8 cellular contexts compared by ENCODE assay signal in the genomic region with DNA sequence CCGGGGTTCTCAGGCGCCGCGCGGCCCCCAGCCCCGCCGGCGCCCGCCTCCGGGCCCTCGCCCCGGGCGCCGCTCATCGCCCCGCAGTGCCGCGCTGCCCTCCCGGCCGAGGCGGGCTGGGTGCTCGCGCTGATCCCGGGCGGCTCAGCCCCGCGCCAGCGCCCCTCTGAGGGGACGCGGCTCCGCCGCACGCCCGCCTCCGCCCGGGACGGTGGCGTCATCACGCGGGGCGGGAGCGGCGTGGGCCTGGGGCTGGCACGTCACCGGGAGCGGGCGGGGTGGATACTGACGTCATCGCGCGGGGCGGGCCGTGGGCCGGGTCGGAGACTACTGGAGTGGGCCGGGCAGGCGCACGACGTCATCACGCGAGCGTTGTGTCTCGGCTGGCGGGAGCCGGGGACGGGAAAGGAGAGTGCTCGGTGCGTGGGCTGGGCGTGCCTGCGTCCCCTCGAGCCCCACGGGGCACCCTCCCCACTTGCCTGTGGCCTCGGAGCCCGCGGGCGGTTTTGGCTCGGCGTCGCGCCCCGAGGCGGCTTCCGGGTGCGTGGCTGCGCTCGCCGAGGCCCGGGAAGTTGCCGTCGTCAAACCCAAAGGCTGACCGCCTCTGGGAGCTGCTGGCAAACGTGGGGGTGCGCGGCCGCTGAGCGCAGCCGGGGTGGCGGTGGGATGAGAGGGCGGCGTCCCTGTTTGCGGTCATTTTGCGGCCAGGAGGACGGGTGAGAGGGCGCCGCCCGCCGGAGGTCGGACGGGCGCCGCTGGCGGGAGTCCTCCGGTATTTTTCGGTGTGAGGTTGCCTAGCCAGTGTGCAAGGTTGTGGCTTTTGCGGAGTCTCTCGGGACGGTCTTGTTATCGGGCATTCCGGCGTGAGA. TPM values are rescaled to one million over a fixed set of nuclear protein-coding genes. Genes with fewer than 3 reads are reported as not detected.
DNase-seq lines count a peak whose midpoint lies in the region; ATAC-seq and TF ChIP-seq lines count a peak whose summit lies in the region.

A gene with protein sequence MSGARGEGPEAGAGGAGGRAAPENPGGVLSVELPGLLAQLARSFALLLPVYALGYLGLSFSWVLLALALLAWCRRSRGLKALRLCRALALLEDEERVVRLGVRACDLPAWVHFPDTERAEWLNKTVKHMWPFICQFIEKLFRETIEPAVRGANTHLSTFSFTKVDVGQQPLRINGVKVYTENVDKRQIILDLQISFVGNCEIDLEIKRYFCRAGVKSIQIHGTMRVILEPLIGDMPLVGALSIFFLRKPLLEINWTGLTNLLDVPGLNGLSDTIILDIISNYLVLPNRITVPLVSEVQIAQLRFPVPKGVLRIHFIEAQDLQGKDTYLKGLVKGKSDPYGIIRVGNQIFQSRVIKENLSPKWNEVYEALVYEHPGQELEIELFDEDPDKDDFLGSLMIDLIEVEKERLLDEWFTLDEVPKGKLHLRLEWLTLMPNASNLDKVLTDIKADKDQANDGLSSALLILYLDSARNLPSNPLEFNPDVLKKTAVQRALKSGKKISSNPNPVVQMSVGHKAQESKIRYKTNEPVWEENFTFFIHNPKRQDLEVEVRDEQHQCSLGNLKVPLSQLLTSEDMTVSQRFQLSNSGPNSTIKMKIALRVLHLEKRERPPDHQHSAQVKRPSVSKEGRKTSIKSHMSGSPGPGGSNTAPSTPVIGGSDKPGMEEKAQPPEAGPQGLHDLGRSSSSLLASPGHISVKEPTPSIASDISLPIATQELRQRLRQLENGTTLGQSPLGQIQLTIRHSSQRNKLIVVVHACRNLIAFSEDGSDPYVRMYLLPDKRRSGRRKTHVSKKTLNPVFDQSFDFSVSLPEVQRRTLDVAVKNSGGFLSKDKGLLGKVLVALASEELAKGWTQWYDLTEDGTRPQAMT (minus strand): TSS at position 168 of the 869 bp plus-strand sequence. CDS start 91 bp downstream, at position 77.

- CTCF ChIA-PET in AG04449 (lab: Yijun Ruan, JAX) = interaction anchor here (1.5 kb wide), 1 partner anchor 18 kb away, joined by 3 read pairs; no protein-coding TSS in a partner anchor
- CTCF ChIA-PET in mammary epithelial cell (lab: Charles Lee; ENCODE audit: low non-redundant PET) = interaction anchor here (0.6 kb wide), 4 partner anchors 19 to 1579 kb away, joined by 3 to 16 read pairs (median 8); no protein-coding TSS in a partner anchor

- 4% methylated on average over 18 of the region's 120 CpGs for WGBS in mammary epithelial cell (ENCODE audit: low coverage, missing lambda C conversion rate)

- H3K79me2 ChIP-seq in mammary epithelial cell (ENCODE audit: insufficient read depth, low read length) = peaks cover 46% of the 10 kb centered on the region

- peak within 1 kb of the TSS; percentile 95 to 98 (median 98) for H3K27ac Mint-ChIP-seq in immature natural killer cell

- H3K4me2 ChIP-seq in mammary epithelial cell (ENCODE audit: insufficient read depth, low read depth, low read length) = peak within 1 kb of the TSS; percentile 96

- H3K9me3 Mint-ChIP-seq in immature natural killer cell = peaks cover 0 to 2% (median 0%) of the 10 kb centered on the region in 6 donors

- H4K20me1 ChIP-seq in mammary epithelial cell (ENCODE audit: insufficient read depth, low read length) = no peaks in the 10 kb centered on the region

- peaks cover 20 to 52% (median 30%) of the 10 kb centered on the region in 3 donors for H3K27me3 Mint-ChIP-seq in immature natural killer cell (ENCODE audit: low read depth in 3 of 3)

- dilution Hi-C loops in mammary epithelial cell (cut with HindIII; ENCODE audit: low sequenced_read_pairs) = loop anchor here (5.0 kb wide), 1 partner anchor 37 kb away; no protein-coding TSS in a partner anchor

- in situ Hi-C loops in mammary epithelial cell (cut with MboI; ENCODE audit: low sequenced_read_pairs in 2 of 2) = no loop called here

- peak; percentile 64 for DNase-seq in AG04449 (ENCODE audit: low read depth, low spot score)
- DNase-seq in NCI-H2196 treated with DMSO at 0.1 percent for 48 hours (lab: John Stamatoyannopoulos, UW; ENCODE audit: unreplicated experiment) = peak; percentile 42
- peak; percentile 99 for DNase-seq in WERI-Rb-1
- peak; percentile 96 for DNase-seq in mammary epithelial cell
- DNase-seq in immature natural killer cell = peak; percentile 99
- DNase-seq in stimulated activated CD4-positive, alpha-beta T cell treated with anti-CD3 and anti-CD28 coated beads, Interleukin-12 subunit alpha, Interleukin-12 subunit beta, amount 100 ng/mL, for 24 hours (ENCODE audit: low read depth in 2 of 2) = peak; percentile 99

- BruUV-seq in mammary epithelial cell (replicated peaks; lab: Mats Ljungman, UMichigan) = TSS peak; percentile 68

- peaks cover 3 to 14% (median 13%) of the 10 kb centered on the region in 3 donors for H3K36me3 Mint-ChIP-seq in immature natural killer cell

- peak within 1 kb of the TSS; percentile 94 for H3K9ac ChIP-seq in mammary epithelial cell (ENCODE audit: insufficient read depth, low read length)

- intact Hi-C loops in mammary epithelial cell (cut with micrococcal nuclease) = loop anchor here (1.0 to 2.0 kb wide), 6 partner anchors 11 to 147 kb away; a partner anchor contains a TSS

- H3K4me3 Mint-ChIP-seq in immature natural killer cell = peak within 1 kb of the TSS; percentile 90 to 96 (median 96)

- H3K4me3 ChIP-seq in AG04449 (ENCODE audit: low read depth, low read length) (peak within 1 kb of the TSS; percentile 88), WERI-Rb-1 (ENCODE audit: low read depth, low read length) (peak within 1 kb of the TSS; percentile 90), mammary epithelial cell (replicated peaks in 1 of 3; ENCODE audit: insufficient read depth in 1 of 3, low read depth in 2 of 3, low read length in 3 of 3) (peak within 1 kb of the TSS; percentile 89 to 97 (median 97))

- TF ChIP-seq CTCF in AG04449 (IDR thresholded peaks at IDR 0.05; ENCODE audit: insufficient read depth, low read length, missing control alignments) (peak; percentile 4), WERI-Rb-1 (IDR thresholded peaks at IDR 0.05; ENCODE audit: low read depth, low read length) (peak; percentile 19; the same call in 1 of the 2 replicates), mammary epithelial cell (conservative IDR thresholded peaks at IDR 0.05 in 1 of 2, IDR thresholded peaks at IDR 0.05 in 1 of 2; ENCODE audit: extremely low read depth in 1 of 2, insufficient read depth in 1 of 2, low read depth in 1 of 2, low read length in 2 of 2) (peak in 1 of 2 donors; percentile 39)

- POLR2A ChIA-PET in AG04449 (lab: Yijun Ruan, JAX) = interaction anchor here (1.1 to 1.6 kb wide), 4 partner anchors 11 to 34 kb away, joined by 3 to 8 read pairs (median 6); no protein-coding TSS in a partner anchor

- ATAC-seq in GM18868 (IDR thresholded peaks at IDR 0.05; ENCODE audit: unreplicated experiment) (peak; percentile 79), HG03108 (IDR thresholded peaks at IDR 0.05; ENCODE audit: unreplicated experiment) (peak; percentile 74)

- H3K27me3 ChIP-seq in WERI-Rb-1 (ENCODE audit: insufficient read depth, low read depth, severe bottlenecking) (no peaks in the 10 kb centered on the region), mammary epithelial cell (ENCODE audit: insufficient read depth, low read length) (no peaks in the 10 kb centered on the region)

- H3K36me3 ChIP-seq in WERI-Rb-1 (no peaks in the 10 kb centered on the region), mammary epithelial cell (ENCODE audit: insufficient read depth, low read length) (no peaks in the 10 kb centered on the region)

- H2AFZ ChIP-seq in mammary epithelial cell (ENCODE audit: low read depth, low read length) = peak within 1 kb of the TSS; percentile 77

- H3K9me3 ChIP-seq in WERI-Rb-1 (ENCODE audit: severe bottlenecking) = no peaks in the 10 kb centered on the region
- no peaks in the 10 kb centered on the region for H3K9me3 ChIP-seq in mammary epithelial cell (replicated peaks; ENCODE audit: insufficient read depth, low read length)

- H3K4me1 ChIP-seq in mammary epithelial cell (ENCODE audit: insufficient read depth, low read length) = peaks cover 13% of the 10 kb centered on the region

- H3K27ac ChIP-seq in WERI-Rb-1 (peak within 1 kb of the TSS; percentile 91), mammary epithelial cell (ENCODE audit: insufficient read depth, low read depth, low read length) (peak within 1 kb of the TSS; percentile 96)

- peaks cover 51 to 56% of the 10 kb centered on the region in 2 donors for H3K4me1 Mint-ChIP-seq in immature natural killer cell

RNA-seq across cellular contexts. Expression of the gene that starts here (rescaled TPM):
- 100 to 1,000 TPM in 1 of 2 donors, 10 to 100 TPM in 1; 78.9 to 101 TPM for total RNA-seq in mammary epithelial cell
- polyA plus RNA-seq in mammary epithelial cell (60.5 TPM), immature natural killer cell (10 to 100 TPM; 70.1 to 95.7 (median 84.0) TPM)
- polyA minus RNA-seq in mammary epithelial cell = 84.7 TPM

Comparison
In these comparisons a context has a peak if more than half of its experiments do, and no peak if none do; other contexts are left out.
1. Peak in every context shown above with its lines: DNase-seq, ATAC-seq, H3K4me3 ChIP-seq and H3K27ac ChIP-seq.
2. DNase-seq: peak in every context shown above with its lines; median percentile 99 in WERI-Rb-1; 99 in immature natural killer cell; 99 in stimulated activated CD4-positive, alpha-beta T cell treated with anti-CD3 and anti-CD28 coated beads, Interleukin-12 subunit alpha, Interleukin-12 subunit beta, amount 100 ng/mL, for 24 hours; 96 in mammary epithelial cell; 64 in AG04449; 42 in NCI-H2196 treated with DMSO at 0.1 percent for 48 hours.